34 cellular contexts compared by ENCODE assay signal in genomic region chr3:15592968-15593367, GRCh38.
"Had no signal": no experiment of that assay in that cellular context is flagged by ENCODE, and none has a peak within 500 bp of the region (broad histone marks: within the 10 kb centered on the region; RNA-seq: fewer than 3 reads in every experiment).

No MANE protein-coding gene starts in this region.

- H3K9me3 ChIP-seq: MG63 had no signal

- H3K27me3 ChIP-seq: MG63 had no signal

- H3K4me3 ChIP-seq: MG63 had no signal

- DNase-seq: Karpas-422, Kasumi-1, MG63, MM.1S, MV-4-11, NCI-H1048, NCI-H1092, NCI-H1092 treated with DMSO at 0.1 percent for 48 hours, NCI-H1105, NCI-H1105 treated with DMSO at 0.1 percent for 48 hours, NCI-H1417, NCI-H1417 treated with DMSO at 0.1 percent for 48 hours, NCI-H1436, NCI-H1436 treated with DMSO at 0.1 percent for 48 hours, NCI-H146, NCI-H1694, NCI-H1694 treated with DMSO at 0.1 percent for 48 hours, NCI-H187, NCI-H187 treated with DMSO at 0.1 percent for 48 hours, NCI-H1930, NCI-H2029, NCI-H2029 treated with DMSO at 0.1 percent for 48 hours, NCI-H2081, NCI-H2081 treated with DMSO at 0.1 percent for 48 hours, NCI-H2107, NCI-H2171, NCI-H2171 treated with DMSO at 0.1 percent for 48 hours, NCI-H2227 treated with DMSO at 0.1 percent for 48 hours, NCI-H226, NCI-H345, NCI-H446, NCI-H446 treated with DMSO at 0.1 percent for 48 hours, NCI-H510A, NCI-H510A treated with DMSO at 0.1 percent for 48 hours had no signal
